18 cellular contexts compared by ENCODE assay signal in the genomic region with DNA sequence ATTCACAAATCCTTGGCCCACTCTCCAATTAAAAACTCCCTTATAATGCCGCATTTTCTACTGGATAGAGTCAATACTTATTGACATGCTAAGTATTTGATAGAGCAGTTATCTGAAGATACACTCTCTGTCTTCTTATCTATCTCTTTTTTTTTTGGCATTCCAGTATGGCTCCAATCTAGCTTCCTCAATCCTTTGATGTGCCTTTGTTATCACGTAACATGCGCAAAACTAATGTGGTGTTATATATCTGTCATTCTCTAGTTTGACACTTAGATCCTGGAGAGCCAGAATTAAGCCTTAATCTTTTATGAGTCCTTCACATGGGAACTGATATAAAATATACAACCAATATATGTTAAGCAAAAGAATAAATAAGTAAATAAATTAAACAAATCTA. TPM values are rescaled to one million over a fixed set of nuclear protein-coding genes. Genes with fewer than 3 reads are reported as not detected.
DNase-seq lines count a peak whose midpoint lies in the region; ATAC-seq, FAIRE-seq and TF ChIP-seq lines count a peak whose summit lies in the region.
"Had no signal": no experiment of that assay in that cellular context is flagged by ENCODE, and none has a peak within 500 bp of the region (broad histone marks: within the 10 kb centered on the region; RNA-seq: fewer than 3 reads in every experiment).

No MANE protein-coding gene starts in this region.

- ATAC-seq in central memory CD8-positive, alpha-beta T cell (replicated peaks; ENCODE audit: extremely low read depth, poor library complexity, severe bottlenecking), result no peak
- ATAC-seq in foreskin keratinocyte, result no peak

- TF ChIP-seq POLR2A in GM12892 (IDR thresholded peaks at IDR 0.05; ENCODE audit: low read depth, low read length) (no peak), NB4 (IDR thresholded peaks at IDR 0.05; ENCODE audit: extremely low read depth, insufficient read length) (no peak), tibial nerve (IDR thresholded peaks at IDR 0.05) (no peak)

- peak; percentile 21 for FAIRE-seq in GM12892 (lab: Jason Lieb, UNC)
- FAIRE-seq: A204.1 had no signal

- TF ChIP-seq EP300 in tibial nerve (IDR thresholded peaks at IDR 0.05), result no peak

- no peak overlapping the region for H2BK5ac ChIP-seq in mesendoderm (ENCODE audit: low read length)

- H3K4ac ChIP-seq in mesendoderm (ENCODE audit: low read depth, low read length), result no peak overlapping the region

- H3K79me2 ChIP-seq in mesendoderm (ENCODE audit: control insufficient read depth, insufficient read depth, low read length) (no peaks in the 10 kb centered on the region), smooth muscle cell (ENCODE audit: low read depth) (no peaks in the 10 kb centered on the region)

- H2BK15ac ChIP-seq in mesendoderm (replicated peaks; ENCODE audit: low read depth), result no peak overlapping the region

- H3K36me3 ChIP-seq in mesendoderm (ENCODE audit: control insufficient read depth, insufficient read depth, low read length) (no peaks in the 10 kb centered on the region), tibial nerve (no peaks in the 10 kb centered on the region), smooth muscle cell (ENCODE audit: low read depth) (no peaks in the 10 kb centered on the region), left ventricle myocardium inferior (no peaks in the 10 kb centered on the region)

- peak overlapping the region; percentile 48 for H3K27ac Mint-ChIP-seq in central memory CD8-positive, alpha-beta T cell (ENCODE audit: low read depth)
- H3K27ac Mint-ChIP-seq: HFFc6 had no signal

- no peak overlapping the region for H4K5ac ChIP-seq in mesendoderm (ENCODE audit: low read length)

- no peak overlapping the region for H3K23ac ChIP-seq in mesendoderm (ENCODE audit: low read length)

- no peaks in the 10 kb centered on the region for H3F3A ChIP-seq in smooth muscle cell (ENCODE audit: low read depth)

- no peaks in the 10 kb centered on the region for H3K79me1 ChIP-seq in mesendoderm (ENCODE audit: low read length)

- peaks cover 3% of the 10 kb centered on the region for H3K36me3 Mint-ChIP-seq in central memory CD8-positive, alpha-beta T cell (ENCODE audit: insufficient read depth)

- no peak overlapping the region for H3K56ac ChIP-seq in mesendoderm (ENCODE audit: low read length)

- no peaks in the 10 kb centered on the region for H3K9me3 Mint-ChIP-seq in central memory CD8-positive, alpha-beta T cell
- H3K9me3 Mint-ChIP-seq: CD4-positive, alpha-beta T cell; HFFc6 had no signal

- intact Hi-C loops in left ventricle myocardium inferior (cut with micrococcal nuclease), result loop anchor here (5.0 kb wide), 1 partner anchor 388 kb away; no protein-coding TSS in a partner anchor

- DNase-seq in GM12892 (ENCODE audit: insufficient read length) (no peak), NB4 (ENCODE audit: low read depth) (no peak), mesendoderm (peak; percentile 67), tibial nerve (ENCODE audit: low spot score in 2 of 2) (no peak), smooth muscle cell (lab: John Stamatoyannopoulos, UW; ENCODE audit: unreplicated experiment) (no peak), left ventricle myocardium inferior (no peak), foreskin keratinocyte (no peak)
- no peak for DNase-seq in central memory CD8-positive, alpha-beta T cell (ENCODE audit: low spot score in 2 of 2)
- DNase-seq: C1 segment of cervical spinal cord; Calu3; CD4-positive, alpha-beta T cell; DMS 273 treated with DMSO at 0.1 percent for 48 hours; HCEC 1CT; HFFc6 had no signal

- no peak overlapping the region for H3K4me3 Mint-ChIP-seq in central memory CD8-positive, alpha-beta T cell
- H3K4me3 Mint-ChIP-seq: B cell; CD4-positive, alpha-beta T cell; HFFc6 had no signal

- TF ChIP-seq CTCF in NB4 (IDR thresholded peaks at IDR 0.05; ENCODE audit: low read depth, low read length) (no peak), tibial nerve (IDR thresholded peaks at IDR 0.05) (no peak), smooth muscle cell (IDR thresholded peaks at IDR 0.05; ENCODE audit: borderline replicate concordance, insufficient read depth, poor library complexity, severe bottlenecking) (no peak), left ventricle myocardium inferior (IDR thresholded peaks at IDR 0.05; ENCODE audit: borderline replicate concordance) (no peak), foreskin keratinocyte (conservative IDR thresholded peaks at IDR 0.05) (no peak)

- no peaks in the 10 kb centered on the region for H4K20me1 ChIP-seq in smooth muscle cell (ENCODE audit: low read depth)

- WGBS in mesendoderm (ENCODE audit: extremely low coverage, insufficient coverage, low lambda C conversion rate), result no CpG with 5 or more reads among the region's 3 CpGs
- 92 to 96% methylated on average over 3 of the region's 3 CpGs for WGBS in tibial nerve, 2 donors
- WGBS in smooth muscle cell (ENCODE audit: low lambda C conversion rate), result 78% methylated on average over 3 of the region's 3 CpGs

- H3K27me3 ChIP-seq in mesendoderm (ENCODE audit: insufficient read depth, low read length, poor library complexity) (no peaks in the 10 kb centered on the region), tibial nerve (peaks cover 0 to 6% of the 10 kb centered on the region in 2 donors), smooth muscle cell (ENCODE audit: low read depth) (no peaks in the 10 kb centered on the region), left ventricle myocardium inferior (ENCODE audit: low read depth) (no peaks in the 10 kb centered on the region), foreskin keratinocyte (no peaks in the 10 kb centered on the region)

- no peaks in the 10 kb centered on the region for H3K27me3 Mint-ChIP-seq in central memory CD8-positive, alpha-beta T cell
- H3K27me3 Mint-ChIP-seq: B cell; CD4-positive, alpha-beta T cell had no signal

- H3K4me2 ChIP-seq in mesendoderm (ENCODE audit: low read length), result no peak overlapping the region
- no peak overlapping the region for H3K4me2 ChIP-seq in smooth muscle cell

- H3K18ac ChIP-seq in mesendoderm (ENCODE audit: low read length), result no peak overlapping the region

- no peaks in the 10 kb centered on the region for H3K4me1 ChIP-seq in mesendoderm (ENCODE audit: control insufficient read depth, low read depth, low read length)
- no peaks in the 10 kb centered on the region for H3K4me1 ChIP-seq in tibial nerve
- H3K4me1 ChIP-seq in smooth muscle cell (ENCODE audit: low read depth), result no peaks in the 10 kb centered on the region
- no peaks in the 10 kb centered on the region for H3K4me1 ChIP-seq in left ventricle myocardium inferior
- no peaks in the 10 kb centered on the region for H3K4me1 ChIP-seq in foreskin keratinocyte

- H3K4me3 ChIP-seq in NB4 (ENCODE audit: low read depth, low read length), result peak overlapping the region; percentile 71
- no peak overlapping the region for H3K4me3 ChIP-seq in mesendoderm (ENCODE audit: low read length)
- H3K4me3 ChIP-seq in tibial nerve, result no peak overlapping the region
- no peak overlapping the region for H3K4me3 ChIP-seq in smooth muscle cell
- H3K4me3 ChIP-seq in left ventricle myocardium inferior, result no peak overlapping the region

- H4K8ac ChIP-seq in mesendoderm (ENCODE audit: low read depth, low read length), result no peak overlapping the region

- H2BK120ac ChIP-seq in mesendoderm (ENCODE audit: low read depth, low read length), result no peak overlapping the region

- no peak overlapping the region for H2AK5ac ChIP-seq in mesendoderm (ENCODE audit: low read length)

- H3K9me3 ChIP-seq in tibial nerve, result no peaks in the 10 kb centered on the region
- H3K9me3 ChIP-seq in smooth muscle cell (replicated peaks; ENCODE audit: low read depth), result no peaks in the 10 kb centered on the region
- no peaks in the 10 kb centered on the region for H3K9me3 ChIP-seq in left ventricle myocardium inferior (replicated peaks)

- H3K4me1 Mint-ChIP-seq in central memory CD8-positive, alpha-beta T cell, result peaks cover 20% of the 10 kb centered on the region

- H3K27ac ChIP-seq in mesendoderm (ENCODE audit: low read depth, low read length), result no peak overlapping the region
- H3K27ac ChIP-seq in tibial nerve, result no peak overlapping the region
- H3K27ac ChIP-seq in smooth muscle cell (ENCODE audit: low read depth), result no peak overlapping the region
- no peak overlapping the region for H3K27ac ChIP-seq in left ventricle myocardium inferior (replicated peaks)
- H3K27ac ChIP-seq in foreskin keratinocyte, result no peak overlapping the region

- no peak overlapping the region for H2AFZ ChIP-seq in smooth muscle cell (ENCODE audit: low read depth)

- H3K9ac ChIP-seq in mesendoderm (ENCODE audit: low read length) (no peak overlapping the region), smooth muscle cell (ENCODE audit: low read depth) (no peak overlapping the region)

RNA-seq across cellular contexts. Expression of a gene that starts 54.7 kb away (rescaled TPM):
- not detected for polyA plus RNA-seq in GM12892 (2012; ENCODE audit: missing spikeins)
- not detected for polyA plus RNA-seq in mesendoderm (2013, experiment 1 of 2)
- not detected for polyA plus RNA-seq in mesendoderm (2013, experiment 2 of 2)
- 100 to 1,000 TPM in 2 of 4 donors, 10 to 100 TPM in 2; 81.3 to 283 (median 101) TPM for total RNA-seq in tibial nerve
- not detected in 2 replicates for total RNA-seq in smooth muscle cell
- not detected in 2 replicates for polyA plus RNA-seq in smooth muscle cell
- 41.7 TPM for total RNA-seq in left ventricle myocardium inferior
- total RNA-seq in foreskin keratinocyte, result not detected in 2 replicates
- not detected in 2 replicates for polyA plus RNA-seq in foreskin keratinocyte
- total RNA-seq: B cell, Calu3, Daoy, H4, HFFc6 had no signal

Comparison
In these comparisons a context has a peak if more than half of its experiments do, and no peak if none do; other contexts are left out.
1. RNA of a gene that starts 54.7 kb away (total RNA-seq): 81.3 to 283 TPM in tibial nerve and 41.7 TPM in left ventricle myocardium inferior (single experiment); not detected in smooth muscle cell and not detected in foreskin keratinocyte; every median in the first group is over 10 times any median in the second.